10 cellular contexts compared by ENCODE assay signal in genomic region chr1:54403808-54404261, GRCh38. TPM values are rescaled to one million over a fixed set of nuclear protein-coding genes. Genes with fewer than 3 reads are reported as not detected.
DNase-seq lines count a peak whose midpoint lies in the region; ATAC-seq and TF ChIP-seq lines count a peak whose summit lies in the region.
"Had no signal": no experiment of that assay in that cellular context is flagged by ENCODE, and none has a peak within 500 bp of the region (broad histone marks: within the 10 kb centered on the region; RNA-seq: fewer than 3 reads in every experiment).

No MANE protein-coding gene starts in this region.

- H3K9me3 ChIP-seq in BLaER1 (no peaks in the 10 kb centered on the region), HUES64 (ENCODE audit: insufficient read depth, low read depth, low read length) (no peaks in the 10 kb centered on the region)
- H3K9me3 ChIP-seq: neutrophil had no signal

- H3K4me3 ChIP-seq in BLaER1 (peak overlapping the region; percentile 86), HUES64 (ENCODE audit: low read length) (peak overlapping the region; percentile 75), astrocyte of the spinal cord (ENCODE audit: low read depth, low read length) (peak overlapping the region; percentile 67)

- H3K4me2 ChIP-seq in BLaER1: peak overlapping the region; percentile 99

- H3K27me3 ChIP-seq in BLaER1 (no peaks in the 10 kb centered on the region), HUES64 (ENCODE audit: insufficient read depth, low read length) (no peaks in the 10 kb centered on the region)

- ATAC-seq in HG03097 (IDR thresholded peaks at IDR 0.05; ENCODE audit: low FRiP score, unreplicated experiment): no peak

- POLR2A ChIA-PET in HEK293T (lab: Yijun Ruan, JAX): interaction anchor here (1.3 to 2.0 kb wide), 3 partner anchors 19 to 85 kb away, joined by 3 to 6 read pairs (median 3); no protein-coding TSS in a partner anchor

- H4K20me1 ChIP-seq in BLaER1: peaks cover 63% of the 10 kb centered on the region

- H3K4me1 ChIP-seq in BLaER1 (peaks cover 54% of the 10 kb centered on the region), HUES64 (ENCODE audit: insufficient read depth, low read length) (peaks cover 33% of the 10 kb centered on the region)

- peak; percentile 75 for DNase-seq in astrocyte of the spinal cord (ENCODE audit: low read depth, low spot score)
- peak; percentile 31 for DNase-seq in myocyte (ENCODE audit: low read depth)
- no peak for DNase-seq in HEK293T (ENCODE audit: extremely low spot score)
- no peak for DNase-seq in iPS-NIHi7 (ENCODE audit: extremely low spot score)
- DNase-seq in DMS53 treated with DMSO at 0.1 percent for 48 hours (lab: John Stamatoyannopoulos, UW; ENCODE audit: unreplicated experiment): no peak

- TF ChIP-seq CTCF in astrocyte of the spinal cord (IDR thresholded peaks at IDR 0.05; ENCODE audit: low read depth, low read length): no peak

- in situ Hi-C loops in astrocyte of the spinal cord (cut with HindIII; ENCODE audit: low sequenced_read_pairs): no loop called here

- WGBS in HUES64: 15% methylated on average over 10 of the region's 10 CpGs

- CTCF ChIA-PET in HEK293T (lab: Yijun Ruan, JAX): interaction anchor here (0.6 kb wide), 1 partner anchor 82 kb away, joined by 3 read pairs; no protein-coding TSS in a partner anchor

- H3K27ac ChIP-seq in BLaER1 (peak overlapping the region; percentile 79), HUES64 (ENCODE audit: low read depth, low read length) (peak overlapping the region; percentile 27; the same call in 1 of the 2 replicates)
- H3K27ac ChIP-seq: HL-60, neutrophil had no signal

- peak overlapping the region; percentile 84 for H3K9ac ChIP-seq in BLaER1
- peak overlapping the region; percentile 29; the same call in 1 of the 2 replicates for H3K9ac ChIP-seq in HUES64 (ENCODE audit: low read depth, low read length)

- H3K36me3 ChIP-seq in BLaER1 (peaks cover 46% of the 10 kb centered on the region), HUES64 (ENCODE audit: insufficient read depth, low read length) (peaks cover 50% of the 10 kb centered on the region)
- H3K36me3 ChIP-seq: neutrophil had no signal

TF ChIP-seq in HEK293T, 16 proteins besides CTCF, POLR2A, EP300 and RAD21:
- TF ChIP-seq SUZ12 (IDR thresholded peaks at IDR 0.05) (no peak), FOXM1 (IDR thresholded peaks at IDR 0.05; ENCODE audit: borderline replicate concordance) (no peak), ARNT (IDR thresholded peaks at IDR 0.05) (no peak), L3MBTL2 (conservative IDR thresholded peaks at IDR 0.05) (no peak)

RNA-seq across cellular contexts. Expression of gene SSBP3, which starts 2.4 kb away (rescaled TPM):
- 117 TPM for polyA plus RNA-seq in HUES64 (2013, experiment 1 of 2)
- 122 TPM for polyA plus RNA-seq in HUES64 (2013, experiment 2 of 2)
- total RNA-seq in myocyte: 15.3 and 21.8 TPM in 2 replicates
- 47.8 TPM for polyA plus RNA-seq in myocyte (2012)

Comparison
In these comparisons a context has a peak if more than half of its experiments do, and no peak if none do; other contexts are left out.
1. DNase-seq: peak in astrocyte of the spinal cord (single experiment) and myocyte (single experiment); none in HEK293T (single experiment), iPS-NIHi7 (single experiment) and DMS53 treated with DMSO at 0.1 percent for 48 hours (single experiment).
2. Peak in every context shown above with its lines, with median percentiles within 50 percentile points of each other: H3K4me3 ChIP-seq.